Comparison of ENCODE assay signal across 6 cellular contexts in the genomic region with DNA sequence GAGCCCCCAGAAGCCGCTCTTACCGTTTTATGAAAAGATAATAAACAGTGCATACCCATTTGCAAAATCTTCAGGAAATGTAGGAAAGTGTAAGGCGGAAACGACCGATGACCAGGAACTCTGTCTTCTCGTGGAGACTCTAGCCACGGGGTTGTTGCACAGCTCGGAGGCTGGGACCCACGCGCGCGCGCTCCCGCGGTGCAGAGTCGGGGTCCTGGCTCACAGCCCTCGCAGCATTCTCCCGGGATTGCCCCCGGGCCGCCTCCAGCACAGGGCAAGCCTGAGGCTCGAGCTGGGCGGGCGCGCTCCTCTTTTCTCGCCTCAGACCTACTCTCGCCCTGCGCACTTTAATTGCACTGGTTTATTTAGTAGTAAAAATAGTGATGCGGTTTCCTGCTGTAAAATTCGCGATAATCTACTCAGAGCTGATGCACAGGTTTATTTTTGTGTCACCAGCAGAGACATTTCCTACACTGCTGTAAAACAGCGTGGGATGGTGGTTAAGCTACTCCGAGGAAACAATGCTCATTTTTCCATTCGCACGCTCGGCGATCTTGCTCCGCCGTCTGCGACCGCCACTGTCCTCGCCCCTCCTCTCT. TPM values are rescaled to one million over a fixed set of nuclear protein-coding genes. Genes with fewer than 3 reads are reported as not detected.
DNase-seq lines count a peak whose midpoint lies in the region; ATAC-seq and TF ChIP-seq lines count a peak whose summit lies in the region.

No MANE protein-coding gene starts in this region.

- no peaks in the 10 kb centered on the region for H3K9me3 ChIP-seq in CD8-positive, alpha-beta T cell (ENCODE audit: low read length)
- no peaks in the 10 kb centered on the region for H3K9me3 ChIP-seq in hepatocyte (ENCODE audit: low read depth)

- CTCF ChIA-PET in CD8-positive, alpha-beta T cell (lab: Charles Lee): interaction anchor here (1.0 to 4.7 kb wide), 9 partner anchors 14 to 75 kb away, joined by 3 to 40 read pairs (median 4); a partner anchor contains a TSS
- CTCF ChIA-PET in activated CD4-positive, alpha-beta T cell treated with anti-CD3 and anti-CD28 coated beads, Interleukin-2, amount 10 ng/mL, durations not matched to agents 7 days and 5 days (lab: Charles Lee): interaction anchor here (0.5 to 8.3 kb wide), 8 partner anchors 12 to 322 kb away, joined by 3 to 90 read pairs (median 7); a partner anchor contains a TSS

- peak overlapping the region; percentile 98 for H3K4me3 Mint-ChIP-seq in CD8-positive, alpha-beta T cell
- H3K4me3 Mint-ChIP-seq in activated CD4-positive, alpha-beta T cell treated with anti-CD3 and anti-CD28 coated beads, Interleukin-2, amount 10 ng/mL, durations not matched to agents 7 days and 5 days: peak overlapping the region; percentile 84

- intact Hi-C loops in CD8-positive, alpha-beta T cell (cut with DNase I, micrococcal nuclease): loop anchor here in 1 of 2 experiments (10.0 kb wide), 2 partner anchors 325 to 405 kb away; a partner anchor contains a TSS

- no peaks in the 10 kb centered on the region for H3K9me2 ChIP-seq in hepatocyte (replicated peaks; ENCODE audit: insufficient read depth)

- H3K4me1 ChIP-seq in CD8-positive, alpha-beta T cell (ENCODE audit: insufficient read depth, low read length): peaks cover 11% of the 10 kb centered on the region
- peaks cover 4% of the 10 kb centered on the region for H3K4me1 ChIP-seq in hepatocyte (ENCODE audit: insufficient read depth)

- H3K4me1 Mint-ChIP-seq in CD8-positive, alpha-beta T cell (ENCODE audit: low read depth): peaks cover 33% of the 10 kb centered on the region
- H3K4me1 Mint-ChIP-seq in activated CD4-positive, alpha-beta T cell treated with anti-CD3 and anti-CD28 coated beads, Interleukin-2, amount 10 ng/mL, durations not matched to agents 7 days and 5 days: peaks cover 58% of the 10 kb centered on the region

- H3K9me3 Mint-ChIP-seq in CD8-positive, alpha-beta T cell: peaks cover 4% of the 10 kb centered on the region
- H3K9me3 Mint-ChIP-seq in activated CD4-positive, alpha-beta T cell treated with anti-CD3 and anti-CD28 coated beads, Interleukin-2, amount 10 ng/mL, durations not matched to agents 7 days and 5 days: no peaks in the 10 kb centered on the region

- peak; percentile 45 for ATAC-seq in CD8-positive, alpha-beta T cell
- ATAC-seq in stimulated activated naive CD8-positive, alpha-beta T cell treated with anti-CD3 and anti-CD28 coated beads, Interleukin-15, Interleukin-2, amounts not matched to agents 100 U/mL and 50 U/mL, for 24 hours: peak; percentile 13

- peak overlapping the region; percentile 74 for H3K27ac ChIP-seq in CD8-positive, alpha-beta T cell (ENCODE audit: low read depth, low read length)
- no peak overlapping the region for H3K27ac ChIP-seq in hepatocyte

- WGBS in hepatocyte (ENCODE audit: low lambda C conversion rate, missing lambda C conversion rate): 1% methylated on average over 41 of the region's 41 CpGs

- peak overlapping the region; percentile 95 for H3K27ac Mint-ChIP-seq in CD8-positive, alpha-beta T cell
- H3K27ac Mint-ChIP-seq in activated CD4-positive, alpha-beta T cell treated with anti-CD3 and anti-CD28 coated beads, Interleukin-2, amount 10 ng/mL, durations not matched to agents 7 days and 5 days: peak overlapping the region; percentile 92

- no peaks in the 10 kb centered on the region for H3K27me3 ChIP-seq in CD8-positive, alpha-beta T cell (ENCODE audit: insufficient read depth, low read length)
- no peaks in the 10 kb centered on the region for H3K27me3 ChIP-seq in hepatocyte

- no peaks in the 10 kb centered on the region for H4K20me1 ChIP-seq in hepatocyte (ENCODE audit: insufficient read depth, poor library complexity, severe bottlenecking)

- peak in 4 of 7 experiments; percentile 46 to 68 (median 58) for DNase-seq in CD8-positive, alpha-beta T cell
- DNase-seq in activated CD4-positive, alpha-beta T cell treated with anti-CD3 and anti-CD28 coated beads, Interleukin-2, amount 10 ng/mL, durations not matched to agents 7 days and 5 days: peak; percentile 49
- DNase-seq in hepatocyte (ENCODE audit: low spot score): peak; percentile 48
- peak; percentile 70 for DNase-seq in stimulated activated naive CD8-positive, alpha-beta T cell treated with anti-CD3 and anti-CD28 coated beads, Interleukin-15, Interleukin-2, amounts not matched to agents 100 U/mL and 50 U/mL, for 24 hours
- DNase-seq in NCI-H2107 (lab: John Stamatoyannopoulos, UW): no peak
- no peak for DNase-seq in glomerular visceral epithelial cell (ENCODE audit: extremely low spot score)

- no peaks in the 10 kb centered on the region for H3K79me2 ChIP-seq in hepatocyte

- H2AFZ ChIP-seq in hepatocyte: peak overlapping the region; percentile 80

- peaks cover 17% of the 10 kb centered on the region for H3K36me3 Mint-ChIP-seq in CD8-positive, alpha-beta T cell
- H3K36me3 Mint-ChIP-seq in activated CD4-positive, alpha-beta T cell treated with anti-CD3 and anti-CD28 coated beads, Interleukin-2, amount 10 ng/mL, durations not matched to agents 7 days and 5 days (ENCODE audit: low read depth): peaks cover 3% of the 10 kb centered on the region

- H3K27me3 Mint-ChIP-seq in CD8-positive, alpha-beta T cell (ENCODE audit: low read depth): no peaks in the 10 kb centered on the region
- peaks cover 2% of the 10 kb centered on the region for H3K27me3 Mint-ChIP-seq in activated CD4-positive, alpha-beta T cell treated with anti-CD3 and anti-CD28 coated beads, Interleukin-2, amount 10 ng/mL, durations not matched to agents 7 days and 5 days

- POLR2A ChIA-PET in CD8-positive, alpha-beta T cell (lab: Charles Lee): interaction anchor here (0.7 to 7.8 kb wide), 20 partner anchors 8 to 386 kb away, joined by 3 to 158 read pairs (median 4); a partner anchor contains a TSS
- POLR2A ChIA-PET in activated CD4-positive, alpha-beta T cell treated with anti-CD3 and anti-CD28 coated beads, Interleukin-2, amount 10 ng/mL, durations not matched to agents 7 days and 5 days (lab: Charles Lee): interaction anchor here (1.2 kb wide), 1 partner anchor 17 kb away, joined by 11 read pairs; no protein-coding TSS in a partner anchor

- TF ChIP-seq CTCF in CD8-positive, alpha-beta T cell (IDR thresholded peaks at IDR 0.05): no peak
- no peak for TF ChIP-seq CTCF in hepatocyte (IDR thresholded peaks at IDR 0.05; ENCODE audit: poor library complexity)

- no peaks in the 10 kb centered on the region for H3K36me3 ChIP-seq in CD8-positive, alpha-beta T cell (ENCODE audit: insufficient read depth, low read length)
- no peaks in the 10 kb centered on the region for H3K36me3 ChIP-seq in hepatocyte (replicated peaks; ENCODE audit: insufficient read depth, low read depth)

- H3K4me3 ChIP-seq in CD8-positive, alpha-beta T cell (ENCODE audit: low read depth, low read length): peak overlapping the region; percentile 90
- peak overlapping the region; percentile 96 for H3K4me3 ChIP-seq in hepatocyte

- H3K4me2 ChIP-seq in hepatocyte: peak overlapping the region; percentile 99

RNA-seq across cellular contexts. Expression of a gene that starts 15.5 kb away (rescaled TPM):
- total RNA-seq in CD8-positive, alpha-beta T cell: under 1 TPM; 0.72 to 0.95 TPM
- under 1 TPM; 0.29 to 0.84 TPM for total RNA-seq in activated CD4-positive, alpha-beta T cell treated with anti-CD3 and anti-CD28 coated beads, Interleukin-2, amount 10 ng/mL, durations not matched to agents 7 days and 5 days
- not detected in 2 replicates for total RNA-seq in hepatocyte
- polyA plus RNA-seq in hepatocyte: 0.35 TPM in 1 of 2 replicates, not detected in the other

RNA-seq across cellular contexts. Expression of a gene that starts 33.6 kb away (rescaled TPM):
- total RNA-seq in CD8-positive, alpha-beta T cell: 10 to 100 TPM; 20.9 to 22.2 TPM
- 10 to 100 TPM; 34.7 to 36.9 TPM for total RNA-seq in activated CD4-positive, alpha-beta T cell treated with anti-CD3 and anti-CD28 coated beads, Interleukin-2, amount 10 ng/mL, durations not matched to agents 7 days and 5 days
- 11.9 and 14.9 TPM in 2 replicates for total RNA-seq in hepatocyte
- polyA plus RNA-seq in hepatocyte: 1.7 and 2.0 TPM in 2 replicates

RNA-seq across cellular contexts. Expression of a gene that starts 42.1 kb away (rescaled TPM):
- not detected for total RNA-seq in CD8-positive, alpha-beta T cell
- not detected for total RNA-seq in activated CD4-positive, alpha-beta T cell treated with anti-CD3 and anti-CD28 coated beads, Interleukin-2, amount 10 ng/mL, durations not matched to agents 7 days and 5 days
- total RNA-seq in hepatocyte: not detected in 2 replicates
- not detected in 2 replicates for polyA plus RNA-seq in hepatocyte

RNA-seq across cellular contexts. Expression of a gene that starts 54.2 kb away (rescaled TPM):
- total RNA-seq in CD8-positive, alpha-beta T cell: 1,000 to 10,000 TPM; 2,370 to 2,438 TPM
- total RNA-seq in activated CD4-positive, alpha-beta T cell treated with anti-CD3 and anti-CD28 coated beads, Interleukin-2, amount 10 ng/mL, durations not matched to agents 7 days and 5 days: 1,000 to 10,000 TPM; 1,823 to 2,207 TPM
- total RNA-seq in hepatocyte: 2,199 and 2,553 TPM in 2 replicates
- polyA plus RNA-seq in hepatocyte: 680 TPM in 2 replicates

RNA-seq across cellular contexts. Expression of a gene that starts 58.5 kb away (rescaled TPM):
- total RNA-seq in CD8-positive, alpha-beta T cell: not detected
- not detected for total RNA-seq in activated CD4-positive, alpha-beta T cell treated with anti-CD3 and anti-CD28 coated beads, Interleukin-2, amount 10 ng/mL, durations not matched to agents 7 days and 5 days
- total RNA-seq in hepatocyte: not detected in 2 replicates
- polyA plus RNA-seq in hepatocyte: not detected in 2 replicates

Comparison
In these comparisons a context has a peak if more than half of its experiments do, and no peak if none do; other contexts are left out.
1. DNase-seq: peak in CD8-positive, alpha-beta T cell (4 of 7), activated CD4-positive, alpha-beta T cell treated with anti-CD3 and anti-CD28 coated beads, Interleukin-2, amount 10 ng/mL, durations not matched to agents 7 days and 5 days (single experiment), hepatocyte (single experiment) and stimulated activated naive CD8-positive, alpha-beta T cell treated with anti-CD3 and anti-CD28 coated beads, Interleukin-15, Interleukin-2, amounts not matched to agents 100 U/mL and 50 U/mL, for 24 hours (single experiment); none in NCI-H2107 (single experiment) and glomerular visceral epithelial cell (single experiment).